8 cellular contexts compared by ENCODE assay signal in the genomic region with DNA sequence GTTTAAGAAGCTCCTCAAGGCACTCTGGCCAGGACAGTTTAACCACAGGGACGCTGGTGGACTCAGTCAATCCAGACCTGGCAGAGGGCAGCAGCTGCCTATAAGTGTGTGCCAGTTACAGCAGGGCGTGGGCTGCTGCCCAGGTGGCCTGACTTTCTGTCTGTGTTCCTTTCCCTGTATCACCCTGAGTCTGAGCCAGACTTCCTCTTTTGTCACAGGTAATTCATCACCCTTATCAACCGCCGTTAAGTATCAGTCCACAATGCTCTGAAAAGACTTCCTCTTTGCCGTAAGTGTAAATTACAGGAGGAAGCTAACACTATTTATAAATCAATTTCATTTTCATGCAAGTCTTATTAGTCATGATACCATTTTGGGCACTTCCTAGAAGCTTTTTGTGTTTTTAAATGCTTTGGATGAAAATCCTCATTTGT. TPM values are rescaled to one million over a fixed set of nuclear protein-coding genes. Genes with fewer than 3 reads are reported as not detected.
DNase-seq lines count a peak whose midpoint lies in the region; ATAC-seq and TF ChIP-seq lines count a peak whose summit lies in the region.

No MANE protein-coding gene starts in this region.

- H3K4me1 ChIP-seq in GM23248 (ENCODE audit: insufficient read depth): peaks cover 15% of the 10 kb centered on the region

- no peak overlapping the region for H3K9ac ChIP-seq in GM23248

- no peak overlapping the region for H3K27ac ChIP-seq in GM23248

- H2AFZ ChIP-seq in GM23248: no peak overlapping the region

- no peaks in the 10 kb centered on the region; the same call in 1 of the 2 replicates for H3F3A ChIP-seq in GM23248 (ENCODE audit: insufficient read depth)

- no peak for TF ChIP-seq POLR2A in GM18505 (IDR thresholded peaks at IDR 0.05; ENCODE audit: borderline replicate concordance, extremely low read depth, insufficient read depth, insufficient read length)

- no peaks in the 10 kb centered on the region for H3K9me2 ChIP-seq in GM23248 (ENCODE audit: insufficient read depth)

- H3K79me2 ChIP-seq in GM23248 (ENCODE audit: insufficient read depth): peaks cover 93% of the 10 kb centered on the region

- no peak overlapping the region for H3K4me3 ChIP-seq in GM23248
- H3K4me3 ChIP-seq in MG63: no peak overlapping the region
- H3K4me3 ChIP-seq in epithelial cell of esophagus (ENCODE audit: low read length): no peak overlapping the region

- in situ Hi-C loops in GM23248 (cut with MboI): no loop called here

- H4K20me1 ChIP-seq in GM23248 (ENCODE audit: insufficient read depth): peaks cover 10% of the 10 kb centered on the region

- TF ChIP-seq CTCF in epithelial cell of esophagus (IDR thresholded peaks at IDR 0.05; ENCODE audit: insufficient read depth, low read depth, low read length, missing control alignments): no peak

- DNase-seq in GM23248 (peak; percentile 33), MG63 (peak; percentile 82), SKM-1 treated with dmso at 0.1 percent for 144 hours (lab: John Stamatoyannopoulos, UW; ENCODE audit: unreplicated experiment) (peak; percentile 92), epithelial cell of esophagus (ENCODE audit: low read depth) (peak; percentile 62), occipital lobe (lab: John Stamatoyannopoulos, UW) (no peak), globus pallidus (ENCODE audit: low spot score) (no peak)
- peak; percentile 41 for DNase-seq in stimulated activated CD8-positive, alpha-beta memory T cell treated with anti-CD3 and anti-CD28 coated beads, Interleukin-4, amount 100 ng/mL, for 48 hours

- H3K4me2 ChIP-seq in GM23248 (ENCODE audit: unreplicated experiment): peak overlapping the region; percentile 4

- peak; percentile 64 for ATAC-seq in GM18505 (IDR thresholded peaks at IDR 0.05; ENCODE audit: unreplicated experiment)

- H3K36me3 ChIP-seq in GM23248 (ENCODE audit: low read depth) (no peaks in the 10 kb centered on the region), MG63 (peaks cover 74% of the 10 kb centered on the region)

- 41 to 56% methylated on average over 5 of the region's 5 CpGs for WGBS in GM23248 (ENCODE audit: low coverage in 1 of 2, low lambda C conversion rate in 2 of 2, missing lambda C conversion rate in 2 of 2), 2 experiments

- no peaks in the 10 kb centered on the region for H3K9me3 ChIP-seq in GM23248 (ENCODE audit: low read depth)
- no peaks in the 10 kb centered on the region for H3K9me3 ChIP-seq in MG63

- H3K27me3 ChIP-seq in GM23248 (replicated peaks; ENCODE audit: insufficient read depth) (no peaks in the 10 kb centered on the region), MG63 (no peaks in the 10 kb centered on the region)

RNA-seq across cellular contexts. Expression of gene LPIN1, which starts 7.0 kb away (rescaled TPM):
- total RNA-seq in GM23248 (2014; rRNA removed; shearing (Covaris generic)): 11.3 and 12.6 TPM in 2 replicates
- polyA plus RNA-seq in GM23248 (2016; fragmentation: Nextera tagmentation; extraction: Ambion mirVana): 9.9 and 11.2 TPM in 2 replicates
- 139 and 207 TPM in 2 replicates for total RNA-seq in MG63 (2014; rRNA removed; shearing (Covaris generic); ENCODE audit: low replicate concordance)
- 26.7 TPM for total RNA-seq in occipital lobe

Comparison
In these comparisons a context has a peak if more than half of its experiments do, and no peak if none do; other contexts are left out.
1. DNase-seq: peak in GM23248 (single experiment), MG63 (single experiment), SKM-1 treated with dmso at 0.1 percent for 144 hours (single experiment), epithelial cell of esophagus (single experiment) and stimulated activated CD8-positive, alpha-beta memory T cell treated with anti-CD3 and anti-CD28 coated beads, Interleukin-4, amount 100 ng/mL, for 48 hours (single experiment); none in occipital lobe (single experiment) and globus pallidus (single experiment).